8 cellular contexts compared by ENCODE assay signal in the genomic region with DNA sequence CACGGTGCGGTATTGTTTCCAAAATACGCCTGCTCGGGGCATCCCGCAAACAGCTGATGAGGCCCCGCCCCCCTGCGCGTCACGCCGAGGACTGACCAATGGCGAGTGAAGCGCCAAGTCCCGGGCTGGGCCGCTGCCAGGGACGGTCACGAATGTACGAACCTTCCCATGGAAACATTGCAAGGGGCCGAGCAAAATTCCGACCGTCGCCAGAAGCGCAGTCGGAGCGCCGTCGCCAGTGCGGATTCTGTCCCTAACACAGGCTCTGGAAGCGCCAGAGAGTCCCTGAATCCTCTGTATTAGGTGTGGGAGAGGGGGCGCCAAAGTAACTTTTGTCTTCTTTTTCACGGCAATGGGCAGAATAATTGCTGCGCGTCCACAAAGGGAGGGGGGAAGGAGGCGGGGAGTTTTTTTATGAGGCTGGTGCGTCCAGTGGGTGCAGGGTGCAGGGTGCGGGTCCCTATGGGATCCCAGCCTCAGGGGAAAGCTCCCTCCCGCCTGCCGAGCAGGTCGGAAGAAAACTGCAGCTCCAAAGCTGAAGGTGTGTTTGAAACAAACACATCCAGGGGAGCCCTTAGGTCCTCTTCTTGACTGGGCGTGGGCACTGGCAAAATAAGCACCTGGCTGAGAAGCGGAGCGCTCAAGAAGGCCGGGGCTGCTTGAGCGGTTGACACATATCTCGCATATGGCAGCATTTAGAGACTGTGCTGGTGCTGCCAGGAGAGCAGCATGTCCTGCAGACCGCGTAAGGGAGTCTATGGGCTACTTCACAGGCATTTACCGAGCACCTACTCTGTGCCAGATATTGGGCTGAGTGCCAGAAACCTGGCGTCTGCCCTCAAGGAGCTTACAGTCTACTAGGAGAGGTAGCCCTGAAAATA.
A peak's percentile ranks its signal among the peaks of the same experiment; 100 is the strongest.
DNase-seq lines count a peak whose midpoint lies in the region; TF ChIP-seq lines count a peak whose summit lies in the region.

A gene with protein sequence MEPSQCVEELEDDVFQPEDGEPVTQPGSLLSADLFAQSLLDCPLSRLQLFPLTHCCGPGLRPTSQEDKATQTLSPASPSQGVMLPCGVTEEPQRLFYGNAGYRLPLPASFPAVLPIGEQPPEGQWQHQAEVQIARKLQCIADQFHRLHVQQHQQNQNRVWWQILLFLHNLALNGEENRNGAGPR (minus strand): TSS at position 25 of the 881 bp plus-strand sequence. CDS start 2,793 bp downstream, outside the sequence.

- in situ Hi-C loops in HAP-1 (cut with MboI; ENCODE audit: low sequenced_read_pairs) = loop anchor here (5.0 kb wide), 1 partner anchor 62 kb away; no protein-coding TSS in a partner anchor

- TF ChIP-seq CTCF in MM.1S (IDR thresholded peaks at IDR 0.05; ENCODE audit: low read length) = peak; percentile 22

- no peaks in the 10 kb centered on the region for H3K9me2 ChIP-seq in MM.1S (replicated peaks; ENCODE audit: insufficient read depth, low read length)

- peak within 1 kb of the TSS; percentile 85 for H3K27ac ChIP-seq in MM.1S (ENCODE audit: low read length)

- peaks cover 33% of the 10 kb centered on the region for H3K79me2 ChIP-seq in MM.1S (ENCODE audit: low read length)

- H3K9ac ChIP-seq in ES-I3 (ENCODE audit: low read depth, low read length) (peak within 1 kb of the TSS; percentile 86), MM.1S (ENCODE audit: low read length) (peak within 1 kb of the TSS; percentile 83)

- H3K4me3 ChIP-seq in HAP-1 = peak within 1 kb of the TSS; percentile 46
- peak within 1 kb of the TSS; percentile 76 for H3K4me3 ChIP-seq in MM.1S (ENCODE audit: low read length)
- peak within 1 kb of the TSS; percentile 85 for H3K4me3 ChIP-seq in neuron (ENCODE audit: low read length)

- H3K27me3 ChIP-seq in HAP-1 (ENCODE audit: low read depth) (no peaks in the 10 kb centered on the region), MM.1S (replicated peaks; ENCODE audit: insufficient read depth, low read length) (no peaks in the 10 kb centered on the region), neuron (ENCODE audit: insufficient read depth, low read length) (no peaks in the 10 kb centered on the region)

- DNase-seq in HAP-1 (ENCODE audit: low spot score in 2 of 2) (peak; percentile 97 to 100), MM.1S (peak; percentile 99), SHP77 treated with DMSO at 0.1 percent for 48 hours (lab: John Stamatoyannopoulos, UW) (peak; percentile 97), activated gamma-delta T cell (lab: John Stamatoyannopoulos, UW) (peak; percentile 93), foreskin melanocyte (peak; percentile 97), stromal cell of bone marrow (ENCODE audit: low read depth) (peak; percentile 96)

- peak within 1 kb of the TSS; percentile 87 for H3K4me2 ChIP-seq in MM.1S (ENCODE audit: low read depth, low read length)

- H3K36me3 ChIP-seq in ES-I3 (ENCODE audit: insufficient read depth, low read length) = no peaks in the 10 kb centered on the region
- no peaks in the 10 kb centered on the region for H3K36me3 ChIP-seq in HAP-1 (replicated peaks)
- H3K36me3 ChIP-seq in MM.1S (replicated peaks; ENCODE audit: insufficient read depth, low read length) = no peaks in the 10 kb centered on the region
- H3K36me3 ChIP-seq in neuron (ENCODE audit: insufficient read depth, low read length) = no peaks in the 10 kb centered on the region

- no peaks in the 10 kb centered on the region for H4K20me1 ChIP-seq in MM.1S (ENCODE audit: insufficient read depth, low read length)

- H2AFZ ChIP-seq in MM.1S (ENCODE audit: low read length) (peak within 1 kb of the TSS; percentile 85), neuron (ENCODE audit: low read depth, low read length) (peak within 1 kb of the TSS; percentile 58)

- H3K4me1 ChIP-seq in ES-I3 (ENCODE audit: insufficient read depth, low read length) (peaks cover 31% of the 10 kb centered on the region), HAP-1 (peaks cover 43% of the 10 kb centered on the region), MM.1S (ENCODE audit: low read length) (peaks cover 65% of the 10 kb centered on the region), neuron (ENCODE audit: insufficient read depth, low read length) (peaks cover 60% of the 10 kb centered on the region)

- H3K9me3 ChIP-seq in ES-I3 (ENCODE audit: control insufficient read depth, insufficient read depth, low read length) = no peaks in the 10 kb centered on the region
- H3K9me3 ChIP-seq in HAP-1 = no peaks in the 10 kb centered on the region
- no peaks in the 10 kb centered on the region for H3K9me3 ChIP-seq in MM.1S (replicated peaks; ENCODE audit: insufficient read depth, low read length)
- no peaks in the 10 kb centered on the region for H3K9me3 ChIP-seq in neuron (ENCODE audit: low read length)

- peaks cover 53% of the 10 kb centered on the region for H3F3A ChIP-seq in MM.1S (ENCODE audit: insufficient read depth, low read length)

Comparison
In these comparisons a context has a peak if more than half of its experiments do, and no peak if none do; other contexts are left out.
1. Peak in every context shown above with its lines: DNase-seq, H3K4me3 ChIP-seq and H3K27ac ChIP-seq.